ENCODE assay signal across 18 cellular contexts in genomic region chr1:43703836-43704235, GRCh38. TPM values are rescaled to one million over a fixed set of nuclear protein-coding genes. Genes with fewer than 3 reads are reported as not detected.
DNase-seq lines count a peak whose midpoint lies in the region; ATAC-seq and TF ChIP-seq lines count a peak whose summit lies in the region.
"Had no signal": no experiment of that assay in that cellular context is flagged by ENCODE, and none has a peak within 500 bp of the region (broad histone marks: within the 10 kb centered on the region; RNA-seq: fewer than 3 reads in every experiment).

No MANE protein-coding gene starts in this region.

- H3K9ac ChIP-seq in mammary epithelial cell (ENCODE audit: insufficient read depth, low read length) (no peak overlapping the region), SK-N-MC (ENCODE audit: insufficient read length) (no peak overlapping the region), neuronal stem cell (ENCODE audit: low read depth, low read length, poor library complexity) (no peak overlapping the region)
- H3K9ac ChIP-seq: BLaER1 had no signal

- no peak overlapping the region for H3K27ac ChIP-seq in mammary epithelial cell (ENCODE audit: insufficient read depth, low read depth, low read length)
- H3K27ac ChIP-seq in SK-N-MC, result peak overlapping the region; percentile 42; the same call in 1 of the 2 replicates
- H3K27ac ChIP-seq in neuronal stem cell (replicated peaks; ENCODE audit: low read length), result no peak overlapping the region
- H3K27ac ChIP-seq: BLaER1 had no signal

- peaks cover 3% of the 10 kb centered on the region for H3K79me1 ChIP-seq in neuronal stem cell (ENCODE audit: low read depth, low read length)

- H3K14ac ChIP-seq in neuronal stem cell (ENCODE audit: low read length), result no peak overlapping the region

- intact Hi-C loops in mammary epithelial cell (cut with micrococcal nuclease) (loop anchor here (10.0 kb wide), 1 partner anchor 329 kb away; no protein-coding TSS in a partner anchor), MCF 10A (cut with micrococcal nuclease) (no loop called here)

- H2BK12ac ChIP-seq in neuronal stem cell (ENCODE audit: low read length), result no peak overlapping the region

- H3K4me1 ChIP-seq in mammary epithelial cell (ENCODE audit: insufficient read depth, low read length) (peaks cover 14% of the 10 kb centered on the region), neuronal stem cell (ENCODE audit: control insufficient read depth in 2 of 2, insufficient read depth in 1 of 2, low read depth in 1 of 2, low read length in 2 of 2) (peaks cover 2 to 6% of the 10 kb centered on the region in 2 donors)

- no peak overlapping the region for H3K4me2 ChIP-seq in mammary epithelial cell (ENCODE audit: insufficient read depth, low read depth, low read length)
- H3K4me2 ChIP-seq in neuronal stem cell (ENCODE audit: insufficient read depth, low read length, poor library complexity, severe bottlenecking), result no peak overlapping the region
- H3K4me2 ChIP-seq: BLaER1 had no signal

- TF ChIP-seq CTCF in mammary epithelial cell (conservative IDR thresholded peaks at IDR 0.05 in 1 of 2, IDR thresholded peaks at IDR 0.05 in 1 of 2; ENCODE audit: extremely low read depth in 1 of 2, insufficient read depth in 1 of 2, low read depth in 1 of 2, low read length in 2 of 2), result no peak
- no peak for TF ChIP-seq CTCF in MCF 10A (IDR thresholded peaks at IDR 0.05; ENCODE audit: unreplicated experiment)

- H3K4me3 Mint-ChIP-seq in MCF 10A (ENCODE audit: unreplicated experiment), result no peak overlapping the region
- H3K4me3 Mint-ChIP-seq in stimulated activated naive B cell treated with anti-CD40 and anti-IgM and Interleukin-4, amounts not matched to agents 10 μg/mL and 1 μg/mL and 100 μg/mL, for 72 hours, result no peak overlapping the region

- no peak overlapping the region for H3K18ac ChIP-seq in neuronal stem cell (ENCODE audit: low read length)

- no peak overlapping the region for H3K4me3 ChIP-seq in mammary epithelial cell (replicated peaks in 1 of 3; ENCODE audit: insufficient read depth in 1 of 3, low read depth in 2 of 3, low read length in 3 of 3)
- no peak overlapping the region for H3K4me3 ChIP-seq in SK-N-MC
- H3K4me3 ChIP-seq in neuronal stem cell (ENCODE audit: low read length in 2 of 2), result no peak overlapping the region
- H3K4me3 ChIP-seq: BLaER1 had no signal

- no peak overlapping the region for H3K4ac ChIP-seq in neuronal stem cell (ENCODE audit: low read length)

- POLR2A ChIA-PET in MCF 10A (lab: Yijun Ruan, JAX), result interaction anchor here (1.3 kb wide), 1 partner anchor 10 kb away, joined by 3 read pairs; no protein-coding TSS in a partner anchor

- H3K36me3 ChIP-seq in mammary epithelial cell (ENCODE audit: insufficient read depth, low read length), result peaks cover 38% of the 10 kb centered on the region
- H3K36me3 ChIP-seq in SK-N-MC (ENCODE audit: insufficient read depth, low read length), result peaks cover 55% of the 10 kb centered on the region
- peaks cover 31 to 76% of the 10 kb centered on the region in 2 donors for H3K36me3 ChIP-seq in neuronal stem cell (replicated peaks in 1 of 2; ENCODE audit: control insufficient read depth in 2 of 2, insufficient read depth in 2 of 2, low read length in 2 of 2)

- H3K36me3 Mint-ChIP-seq in MCF 10A (ENCODE audit: insufficient read depth, unreplicated experiment), result peaks cover 41% of the 10 kb centered on the region
- H3K36me3 Mint-ChIP-seq in stimulated activated naive B cell treated with anti-CD40 and anti-IgM and Interleukin-4, amounts not matched to agents 10 μg/mL and 1 μg/mL and 100 μg/mL, for 72 hours, result peaks cover 28 to 44% of the 10 kb centered on the region in 2 donors
- H3K36me3 Mint-ChIP-seq: IgD-negative memory B cell had no signal

- dilution Hi-C loops in mammary epithelial cell (cut with HindIII; ENCODE audit: low sequenced_read_pairs), result no loop called here

- no peak overlapping the region for H2AK5ac ChIP-seq in neuronal stem cell (ENCODE audit: low read depth, low read length)

- no peaks in the 10 kb centered on the region for H4K20me1 ChIP-seq in mammary epithelial cell (ENCODE audit: insufficient read depth, low read length)

- no peaks in the 10 kb centered on the region for H3K27me3 Mint-ChIP-seq in MCF 10A (ENCODE audit: insufficient read depth, unreplicated experiment)
- H3K27me3 Mint-ChIP-seq in stimulated activated naive B cell treated with anti-CD40 and anti-IgM and Interleukin-4, amounts not matched to agents 10 μg/mL and 1 μg/mL and 100 μg/mL, for 72 hours, result no peaks in the 10 kb centered on the region
- H3K27me3 Mint-ChIP-seq: IgD-negative memory B cell had no signal

- H3K27me3 ChIP-seq in mammary epithelial cell (ENCODE audit: insufficient read depth, low read length) (no peaks in the 10 kb centered on the region), neuronal stem cell (ENCODE audit: control insufficient read depth in 3 of 3, insufficient read depth in 3 of 3, low read depth in 1 of 3, low read length in 3 of 3) (no peaks in the 10 kb centered on the region)
- H3K27me3 ChIP-seq: BLaER1 had no signal

- no peak overlapping the region for H2BK120ac ChIP-seq in neuronal stem cell (ENCODE audit: low read depth, low read length)

- no peaks in the 10 kb centered on the region for H3K9me3 Mint-ChIP-seq in MCF 10A (ENCODE audit: unreplicated experiment)
- no peaks in the 10 kb centered on the region for H3K9me3 Mint-ChIP-seq in stimulated activated naive B cell treated with anti-CD40 and anti-IgM and Interleukin-4, amounts not matched to agents 10 μg/mL and 1 μg/mL and 100 μg/mL, for 72 hours
- H3K9me3 Mint-ChIP-seq: IgD-negative memory B cell had no signal

- H3K9me3 ChIP-seq in mammary epithelial cell (replicated peaks; ENCODE audit: insufficient read depth, low read length) (no peaks in the 10 kb centered on the region), SK-N-MC (ENCODE audit: low read depth, low read length) (no peaks in the 10 kb centered on the region), neuronal stem cell (replicated peaks in 1 of 2; ENCODE audit: control insufficient read depth in 2 of 2, insufficient read depth in 1 of 2, low read depth in 1 of 2, low read length in 2 of 2) (no peaks in the 10 kb centered on the region)
- H3K9me3 ChIP-seq: BLaER1 had no signal

- H3K4me1 Mint-ChIP-seq in MCF 10A (ENCODE audit: insufficient read depth, unreplicated experiment), result peaks cover 2% of the 10 kb centered on the region
- peaks cover 21 to 25% of the 10 kb centered on the region in 2 donors for H3K4me1 Mint-ChIP-seq in stimulated activated naive B cell treated with anti-CD40 and anti-IgM and Interleukin-4, amounts not matched to agents 10 μg/mL and 1 μg/mL and 100 μg/mL, for 72 hours

- ATAC-seq in stimulated activated naive B cell treated with anti-CD40 and anti-IgM and Interleukin-4, amounts not matched to agents 10 μg/mL and 1 μg/mL and 100 μg/mL, for 72 hours (replicated peaks), result no peak

- H4K91ac ChIP-seq in neuronal stem cell (ENCODE audit: low read depth, low read length, poor library complexity), result no peak overlapping the region

- H4K8ac ChIP-seq in neuronal stem cell (ENCODE audit: low read depth, low read length), result no peak overlapping the region

- CTCF ChIA-PET in mammary epithelial cell (lab: Charles Lee; ENCODE audit: low non-redundant PET), result no interaction called here
- CTCF ChIA-PET in MCF 10A (lab: Yijun Ruan, JAX), result interaction anchor here (0.8 to 2.1 kb wide), 3 partner anchors 14 to 176 kb away, joined by 3 to 7 read pairs (median 5); partner anchors contain the start of gene PTPRF

- no peak overlapping the region for H2BK15ac ChIP-seq in neuronal stem cell (ENCODE audit: low read length)

- H3K79me2 ChIP-seq in mammary epithelial cell (ENCODE audit: insufficient read depth, low read length), result peaks cover 25% of the 10 kb centered on the region

- BruUV-seq in mammary epithelial cell (replicated peaks; lab: Mats Ljungman, UMichigan), result no TSS peak
- no TSS peak for BruUV-seq in MCF 10A (replicated peaks; lab: Mats Ljungman, UMichigan)

- in situ Hi-C loops in mammary epithelial cell (cut with MboI; ENCODE audit: low sequenced_read_pairs in 2 of 2), result no loop called here

- H2AFZ ChIP-seq in mammary epithelial cell (ENCODE audit: low read depth, low read length), result no peak overlapping the region
- H2AFZ ChIP-seq in neuronal stem cell (ENCODE audit: low read length), result no peak overlapping the region

- H2BK5ac ChIP-seq in neuronal stem cell (ENCODE audit: low read length), result no peak overlapping the region

- H3K27ac Mint-ChIP-seq in MCF 10A (ENCODE audit: low read depth, unreplicated experiment), result no peak overlapping the region
- H3K27ac Mint-ChIP-seq in stimulated activated naive B cell treated with anti-CD40 and anti-IgM and Interleukin-4, amounts not matched to agents 10 μg/mL and 1 μg/mL and 100 μg/mL, for 72 hours, result peak overlapping the region; percentile 14
- H3K27ac Mint-ChIP-seq: IgD-negative memory B cell had no signal

- H3K23ac ChIP-seq in neuronal stem cell (ENCODE audit: low read depth, low read length, poor library complexity), result no peak overlapping the region

- DNase-seq in mammary epithelial cell (peak; percentile 36), MCF 10A (ENCODE audit: unreplicated experiment) (no peak), SK-N-MC (ENCODE audit: low read depth, low spot score) (no peak), iris pigment epithelial cell (ENCODE audit: low read depth) (peak; percentile 24), LoVo (ENCODE audit: low spot score) (no peak), hepatic stellate cell (ENCODE audit: low spot score) (no peak), neuronal stem cell (ENCODE audit: low spot score) (no peak)
- DNase-seq in stimulated activated naive B cell treated with anti-CD40 and anti-IgM and Interleukin-4, amounts not matched to agents 10 μg/mL and 1 μg/mL and 100 μg/mL, for 72 hours, result no peak
- DNase-seq: Kasumi-1; NCI-H1105 treated with DMSO at 0.1 percent for 48 hours; NCI-H1694 treated with DMSO at 0.1 percent for 48 hours; NCI-H2107; NCI-H510A; NCI-H748 treated with DMSO at 0.1 percent for 48 hours; NK-92 treated with Interleukin-12 subunit alpha and Interleukin-12 subunit beta, amount 100 ng/mL, for 24 hours; Right ventricle myocardium superior had no signal

RNA-seq across cellular contexts. Expression of gene ST3GAL3, which starts 3.5 kb away (rescaled TPM):
- total RNA-seq in mammary epithelial cell (10 to 100 TPM; 10.7 to 20.2 TPM), MCF 10A (2022) (22.4 and 24.2 TPM in 2 replicates)
- polyA plus RNA-seq in mammary epithelial cell, result 7.8 TPM
- 60.4 TPM for polyA minus RNA-seq in mammary epithelial cell
- polyA plus RNA-seq in neuronal stem cell (2013, experiment 1 of 2), result 23.9 TPM
- 22.3 TPM for polyA plus RNA-seq in neuronal stem cell (2013, experiment 2 of 2)

RNA-seq across cellular contexts. Expression of gene KDM4A, which starts 53.9 kb away (rescaled TPM):
- 10 to 100 TPM; 52.5 to 59.7 TPM for total RNA-seq in mammary epithelial cell
- 18.3 TPM for polyA plus RNA-seq in mammary epithelial cell
- polyA minus RNA-seq in mammary epithelial cell, result 85.9 TPM
- total RNA-seq in MCF 10A (2022), result 42.5 and 48.1 TPM in 2 replicates
- 24.5 TPM for polyA plus RNA-seq in neuronal stem cell (2013, experiment 1 of 2)
- polyA plus RNA-seq in neuronal stem cell (2013, experiment 2 of 2), result 25.1 TPM

Comparison
In these comparisons a context has a peak if more than half of its experiments do, and no peak if none do; other contexts are left out.
1. DNase-seq: peak in mammary epithelial cell (single experiment) and iris pigment epithelial cell (single experiment); none in MCF 10A (single experiment), SK-N-MC (single experiment), stimulated activated naive B cell treated with anti-CD40 and anti-IgM and Interleukin-4, amounts not matched to agents 10 μg/mL and 1 μg/mL and 100 μg/mL, for 72 hours (single experiment), LoVo (single experiment), hepatic stellate cell (single experiment) and neuronal stem cell (single experiment).